8 cellular contexts compared by ENCODE assay signal in the genomic region with DNA sequence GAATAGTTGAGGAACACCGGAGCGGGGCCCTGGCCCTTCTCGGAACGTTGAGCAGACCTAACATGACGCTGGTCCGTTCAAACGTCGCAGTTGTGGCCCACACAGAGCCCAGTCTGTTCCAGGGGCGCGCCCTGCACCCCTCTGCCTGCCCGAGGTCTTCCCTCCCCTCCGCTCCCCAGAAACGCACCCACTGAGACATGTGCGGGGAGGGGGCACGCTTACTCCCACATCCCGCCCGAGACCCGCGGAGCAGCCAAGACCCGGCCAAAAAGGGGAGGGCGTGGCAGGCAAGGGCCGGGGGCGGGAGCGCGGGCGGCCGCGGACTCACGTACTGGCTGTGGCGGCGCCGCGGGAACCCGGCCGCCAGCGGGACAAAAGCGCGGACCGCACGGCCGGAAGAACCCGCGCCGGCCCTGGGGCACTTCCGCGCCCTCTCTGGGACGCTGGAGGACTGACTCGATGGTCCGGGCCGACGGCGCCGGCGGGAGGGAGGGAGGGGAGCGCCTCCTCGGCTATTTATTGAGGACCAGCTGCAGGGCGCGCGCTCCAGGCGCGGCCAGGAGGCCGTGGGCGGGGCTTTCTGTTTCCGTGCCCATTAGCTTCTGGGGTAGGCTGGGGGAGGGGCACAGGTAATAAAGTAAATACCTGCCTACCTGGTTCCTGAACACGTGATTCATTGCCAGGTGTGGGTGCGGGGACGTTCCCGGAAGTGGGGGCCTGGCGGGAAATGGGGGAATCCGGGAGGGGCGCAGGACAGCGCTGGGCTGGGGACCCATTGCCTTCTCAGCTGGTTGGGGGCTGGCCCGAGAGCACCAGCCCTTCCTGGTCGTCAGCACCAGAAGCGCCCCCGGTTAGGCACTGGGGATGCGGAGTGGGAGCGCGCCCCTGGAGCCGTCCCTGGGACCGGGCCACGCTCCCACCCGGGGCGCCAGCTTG. TPM values are rescaled to one million over a fixed set of nuclear protein-coding genes. Genes with fewer than 3 reads are reported as not detected.
A peak's percentile ranks its signal among the peaks of the same experiment; 100 is the strongest.
DNase-seq lines count a peak whose midpoint lies in the region; ATAC-seq and TF ChIP-seq lines count a peak whose summit lies in the region.

A gene (minus strand): TSS at position 390 of the 936 bp plus-strand sequence. CDS start 57 bp downstream, at position 333.

- H3K9me3 ChIP-seq in BLaER1, result no peaks in the 10 kb centered on the region

- ATAC-seq in GM19324 (IDR thresholded peaks at IDR 0.05; ENCODE audit: low FRiP score, unreplicated experiment), result peak; percentile 94
- ATAC-seq in HG03460 (IDR thresholded peaks at IDR 0.05; ENCODE audit: unreplicated experiment), result peak; percentile 78
- ATAC-seq in left lobe of liver, result peak; percentile 95

- intact Hi-C loops in activated CD4-positive, alpha-beta T cell treated with anti-CD3 and anti-CD28 coated beads, Interleukin-2, amount 10 ng/mL, durations not matched to agents 24 days and 14 days (cut with micrococcal nuclease), result loop anchor here (1.0 to 10.0 kb wide), 5 partner anchors 29 to 404 kb away; a partner anchor contains a TSS

- H3K9ac ChIP-seq in BLaER1, result peak within 1 kb of the TSS; percentile 94

- peaks cover 21% of the 10 kb centered on the region for H3K36me3 Mint-ChIP-seq in activated CD4-positive, alpha-beta T cell treated with anti-CD3 and anti-CD28 coated beads, Interleukin-2, amount 10 ng/mL, durations not matched to agents 24 days and 14 days (ENCODE audit: low read depth)

- no peaks in the 10 kb centered on the region for H3K9me3 Mint-ChIP-seq in activated CD4-positive, alpha-beta T cell treated with anti-CD3 and anti-CD28 coated beads, Interleukin-2, amount 10 ng/mL, durations not matched to agents 24 days and 14 days

- H3K4me3 ChIP-seq in BLaER1 (peak within 1 kb of the TSS; percentile 93), coronary artery (peak within 1 kb of the TSS; percentile 87)

- peaks cover 24% of the 10 kb centered on the region for H3K4me1 ChIP-seq in BLaER1

- H3K4me2 ChIP-seq in BLaER1, result peak within 1 kb of the TSS; percentile 88

- peak within 1 kb of the TSS; percentile 96 for H3K27ac ChIP-seq in BLaER1
- H3K27ac ChIP-seq in coronary artery, result peak within 1 kb of the TSS; percentile 77 to 87

- peak; percentile 30 for DNase-seq in NCI-H524 treated with DMSO at 0.1 percent for 48 hours (lab: John Stamatoyannopoulos, UW)
- DNase-seq in activated CD4-positive, alpha-beta T cell treated with anti-CD3 and anti-CD28 coated beads, Interleukin-2, amount 10 ng/mL, durations not matched to agents 24 days and 14 days, result peak; percentile 96
- DNase-seq in coronary artery (ENCODE audit: low spot score), result peak; percentile 87
- peak; percentile 94 for DNase-seq in left lobe of liver (ENCODE audit: low spot score)
- peak; percentile 86 to 88 for DNase-seq in stimulated activated CD4-positive, alpha-beta T cell treated with anti-CD3 and anti-CD28 coated beads, Interleukin-2, amount 100 ng/mL, for 24 hours

- H3K27ac Mint-ChIP-seq in activated CD4-positive, alpha-beta T cell treated with anti-CD3 and anti-CD28 coated beads, Interleukin-2, amount 10 ng/mL, durations not matched to agents 24 days and 14 days, result peak within 1 kb of the TSS; percentile 94

- H3K4me3 Mint-ChIP-seq in activated CD4-positive, alpha-beta T cell treated with anti-CD3 and anti-CD28 coated beads, Interleukin-2, amount 10 ng/mL, durations not matched to agents 24 days and 14 days, result peak within 1 kb of the TSS; percentile 91

- no peak for TF ChIP-seq CTCF in coronary artery (IDR thresholded peaks at IDR 0.05)

- peaks cover 19% of the 10 kb centered on the region for H3K36me3 ChIP-seq in BLaER1

- H4K20me1 ChIP-seq in BLaER1, result no peaks in the 10 kb centered on the region

- H3K4me1 Mint-ChIP-seq in activated CD4-positive, alpha-beta T cell treated with anti-CD3 and anti-CD28 coated beads, Interleukin-2, amount 10 ng/mL, durations not matched to agents 24 days and 14 days, result peaks cover 15% of the 10 kb centered on the region

- no peaks in the 10 kb centered on the region for H3K27me3 ChIP-seq in BLaER1

- H3K27me3 Mint-ChIP-seq in activated CD4-positive, alpha-beta T cell treated with anti-CD3 and anti-CD28 coated beads, Interleukin-2, amount 10 ng/mL, durations not matched to agents 24 days and 14 days, result peaks cover 6% of the 10 kb centered on the region

RNA-seq across cellular contexts. Expression of the gene that starts here (rescaled TPM):
- 26.7 and 28.0 TPM in 2 replicates for total RNA-seq in activated CD4-positive, alpha-beta T cell treated with anti-CD3 and anti-CD28 coated beads, Interleukin-2, amount 10 ng/mL, durations not matched to agents 24 days and 14 days
- total RNA-seq in left lobe of liver, result 7.3 TPM

Comparison
In these comparisons a context has a peak if more than half of its experiments do, and no peak if none do; other contexts are left out.
1. Peak in every context shown above with its lines: DNase-seq, ATAC-seq, H3K4me3 ChIP-seq and H3K27ac ChIP-seq.
2. DNase-seq: peak in every context shown above with its lines; median percentile 96 in activated CD4-positive, alpha-beta T cell treated with anti-CD3 and anti-CD28 coated beads, Interleukin-2, amount 10 ng/mL, durations not matched to agents 24 days and 14 days; 94 in left lobe of liver; 87 in coronary artery; 87 in stimulated activated CD4-positive, alpha-beta T cell treated with anti-CD3 and anti-CD28 coated beads, Interleukin-2, amount 100 ng/mL, for 24 hours; 30 in NCI-H524 treated with DMSO at 0.1 percent for 48 hours.